In the genomic region with DNA sequence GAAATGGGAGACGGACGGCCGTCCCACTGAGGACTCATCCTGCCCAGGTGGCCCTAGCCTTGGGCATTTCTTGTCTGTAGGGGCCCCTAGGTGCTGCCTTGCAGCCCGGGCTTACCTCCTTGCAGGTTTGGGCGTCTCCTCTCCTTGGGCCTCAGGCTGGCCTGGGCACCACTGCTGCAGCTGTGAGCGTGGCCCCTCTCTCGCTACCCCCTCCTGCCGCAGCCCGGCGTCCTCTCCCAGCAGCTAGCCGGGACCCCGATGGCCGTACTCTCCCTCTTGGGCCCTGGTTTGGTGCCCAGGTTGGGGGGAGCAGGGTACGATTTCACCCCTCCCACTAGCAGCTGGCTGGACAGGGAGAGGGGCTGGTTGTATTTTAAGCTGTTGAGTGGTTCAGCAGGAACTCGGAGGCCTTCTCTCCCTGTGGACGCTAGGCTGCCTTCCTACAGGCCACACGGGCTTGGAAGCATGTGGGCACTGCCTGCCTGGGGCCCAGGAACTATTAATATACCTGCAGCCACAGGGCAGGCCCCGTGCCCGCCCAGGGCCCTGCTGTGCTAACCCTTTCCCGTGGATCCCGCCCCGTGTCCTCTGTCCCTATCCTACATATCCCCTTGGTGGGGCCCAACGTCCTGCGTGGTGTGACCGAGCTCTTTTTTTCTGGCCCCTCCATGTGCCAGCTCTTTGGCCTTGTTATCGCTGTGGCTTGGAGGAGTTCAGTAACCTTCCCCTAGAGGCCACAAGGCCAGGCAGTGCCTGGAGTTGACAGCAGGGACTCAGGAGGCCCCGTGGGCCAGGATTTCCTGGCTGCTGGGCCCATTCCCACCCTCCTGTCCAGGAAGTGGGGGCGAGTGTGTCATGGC, we compare ENCODE assay signal across 14 cellular contexts. TPM values are rescaled to one million over a fixed set of nuclear protein-coding genes. Genes with fewer than 3 reads are reported as not detected.
DNase-seq lines count a peak whose midpoint lies in the region; ATAC-seq and TF ChIP-seq lines count a peak whose summit lies in the region.
"Had no signal": no experiment of that assay in that cellular context is flagged by ENCODE, and none has a peak within 500 bp of the region (broad histone marks: within the 10 kb centered on the region; RNA-seq: fewer than 3 reads in every experiment).

No MANE protein-coding gene starts in this region.

- peaks cover 4 to 28% of the 10 kb centered on the region in 2 experiments for H3K36me3 ChIP-seq in mesenchymal stem cell (ENCODE audit: control insufficient read depth in 1 of 2, insufficient read depth in 2 of 2, low read depth in 1 of 2, low read length in 2 of 2)
- H3K36me3 ChIP-seq in tibial artery = peaks cover 0 to 9% (median 7%) of the 10 kb centered on the region in 3 donors

- no peak overlapping the region for H3K4me3 Mint-ChIP-seq in activated naive CD4-positive, alpha-beta T cell treated with anti-CD3 and anti-CD28 coated beads for 36 hours

- 84% methylated on average over 27 of the region's 28 CpGs for WGBS in mesenchymal stem cell

- H4K8ac ChIP-seq in mesenchymal stem cell (ENCODE audit: low read length) = peak overlapping the region; percentile 52

- H2BK15ac ChIP-seq in mesenchymal stem cell (ENCODE audit: low read depth, poor library complexity, severe bottlenecking) = no peak overlapping the region

- no peak for DNase-seq in activated naive CD4-positive, alpha-beta T cell treated with anti-CD3 and anti-CD28 coated beads for 36 hours
- DNase-seq in activated naive CD4-positive, alpha-beta T cell (lab: John Stamatoyannopoulos, UW) = no peak
- DNase-seq in cerebellar cortex (ENCODE audit: low spot score) (peak; percentile 55), mesenchymal stem cell (no peak), tibial artery (no peak)
- DNase-seq: ACHN; activated CD4-positive, alpha-beta T cell treated with anti-CD3 and anti-CD28 coated beads, Interleukin-2, amount 50 U/mL, for 1 hour; NCI-H2081; stimulated activated CD4-positive, alpha-beta T cell treated with anti-CD3 and anti-CD28 coated beads, Interleukin-1b, Interleukin-23, amount 100 ng/mL, for 48 hours had no signal

- no peak overlapping the region for H2BK120ac ChIP-seq in mesenchymal stem cell (ENCODE audit: low read depth, low read length)

- H3K36me3 Mint-ChIP-seq in activated naive CD4-positive, alpha-beta T cell treated with anti-CD3 and anti-CD28 coated beads for 36 hours (ENCODE audit: low read depth) = peaks cover 3% of the 10 kb centered on the region

- CTCF ChIA-PET in activated naive CD4-positive, alpha-beta T cell treated with anti-CD3 and anti-CD28 coated beads for 36 hours (lab: Charles Lee) = interaction anchor here (2.1 kb wide), 1 partner anchor 125 kb away, joined by 5 read pairs; no protein-coding TSS in a partner anchor

- H2AFZ ChIP-seq in mesenchymal stem cell (ENCODE audit: low read depth, low read length) = no peak overlapping the region

- peak overlapping the region; percentile 81 for H4K91ac ChIP-seq in mesenchymal stem cell (ENCODE audit: low read length)

- ATAC-seq in HG03565 (IDR thresholded peaks at IDR 0.05; ENCODE audit: unreplicated experiment) (no peak), HG02981 (IDR thresholded peaks at IDR 0.05; ENCODE audit: unreplicated experiment) (no peak), GM19351 (IDR thresholded peaks at IDR 0.05; ENCODE audit: unreplicated experiment) (no peak)

- peak overlapping the region; percentile 84 for H3K9ac ChIP-seq in mesenchymal stem cell (ENCODE audit: low read length)

- H2BK12ac ChIP-seq in mesenchymal stem cell (ENCODE audit: low read length in 2 of 2) = no peak overlapping the region

- H3K9me3 ChIP-seq in mesenchymal stem cell (ENCODE audit: control insufficient read depth, low read length) = no peaks in the 10 kb centered on the region
- no peaks in the 10 kb centered on the region for H3K9me3 ChIP-seq in tibial artery

- peak overlapping the region in 1 of 2 experiments; percentile 35 for H3K14ac ChIP-seq in mesenchymal stem cell (ENCODE audit: low read length in 2 of 2)

- H3K27ac Mint-ChIP-seq in activated naive CD4-positive, alpha-beta T cell treated with anti-CD3 and anti-CD28 coated beads for 36 hours = peak overlapping the region; percentile 44

- TF ChIP-seq CTCF in tibial artery (IDR thresholded peaks at IDR 0.05) = no peak

- H3K23ac ChIP-seq in mesenchymal stem cell (ENCODE audit: low read length in 2 of 2) = no peak overlapping the region

- H3K27me3 Mint-ChIP-seq in activated naive CD4-positive, alpha-beta T cell treated with anti-CD3 and anti-CD28 coated beads for 36 hours (ENCODE audit: low read depth) = no peaks in the 10 kb centered on the region

- H3K4me1 ChIP-seq in mesenchymal stem cell (ENCODE audit: control insufficient read depth, insufficient read depth, low read depth, low read length) (peaks cover 59% of the 10 kb centered on the region), tibial artery (peaks cover 0 to 57% (median 33%) of the 10 kb centered on the region in 4 donors)

- H3K4me2 ChIP-seq in mesenchymal stem cell (ENCODE audit: low read length, poor library complexity, severe bottlenecking) = no peak overlapping the region

- peaks cover 33% of the 10 kb centered on the region for H3K4me1 Mint-ChIP-seq in activated naive CD4-positive, alpha-beta T cell treated with anti-CD3 and anti-CD28 coated beads for 36 hours (ENCODE audit: low read depth)

- H2AK5ac ChIP-seq in mesenchymal stem cell (ENCODE audit: low read length, severe bottlenecking) = peak overlapping the region; percentile 91

- H3K9me3 Mint-ChIP-seq in activated naive CD4-positive, alpha-beta T cell treated with anti-CD3 and anti-CD28 coated beads for 36 hours = no peaks in the 10 kb centered on the region

- intact Hi-C loops in activated naive CD4-positive, alpha-beta T cell treated with anti-CD3 and anti-CD28 coated beads for 36 hours (cut with micrococcal nuclease) = no loop called here
- intact Hi-C loops in tibial artery (cut with DNase I; ENCODE audit: low total_unique reads) = no loop called here

- H3K27me3 ChIP-seq in mesenchymal stem cell (ENCODE audit: control insufficient read depth in 1 of 2, insufficient read depth in 1 of 2, low read length in 2 of 2) (no peaks in the 10 kb centered on the region), tibial artery (no peaks in the 10 kb centered on the region)

- H3K18ac ChIP-seq in mesenchymal stem cell (ENCODE audit: low read depth in 1 of 2, low read length in 2 of 2) = peak overlapping the region in 1 of 2 experiments; percentile 41

- H3K79me1 ChIP-seq in mesenchymal stem cell (replicated peaks; ENCODE audit: low read length, poor library complexity, severe bottlenecking) = peaks cover 38% of the 10 kb centered on the region

- H3K4me3 ChIP-seq in mesenchymal stem cell (ENCODE audit: insufficient read depth in 1 of 2, low read depth in 1 of 2, low read length in 2 of 2) (no peak overlapping the region), tibial artery (no peak overlapping the region)

- H3K27ac ChIP-seq in mesenchymal stem cell (ENCODE audit: low read length, poor library complexity, severe bottlenecking) (peak overlapping the region; percentile 3), tibial artery (peak overlapping the region; percentile 82 to 88)

- H2BK5ac ChIP-seq in mesenchymal stem cell (ENCODE audit: low read depth, low read length, poor library complexity, severe bottlenecking) = no peak overlapping the region

- peak overlapping the region in 1 of 2 experiments; percentile 7 for H3K4ac ChIP-seq in mesenchymal stem cell (ENCODE audit: low read depth in 1 of 2, low read length in 2 of 2)

RNA-seq across cellular contexts. Expression of a gene that starts 11.7 kb away (rescaled TPM):
- total RNA-seq in activated naive CD4-positive, alpha-beta T cell treated with anti-CD3 and anti-CD28 coated beads for 36 hours = 100 to 1,000 TPM; 117 to 123 TPM
- 220 TPM for polyA plus RNA-seq in mesenchymal stem cell (2013, experiment 1 of 2)
- polyA plus RNA-seq in mesenchymal stem cell (2013, experiment 2 of 2) = 213 TPM

RNA-seq across cellular contexts. Expression of a gene that starts 22.7 kb away (rescaled TPM):
- total RNA-seq in activated naive CD4-positive, alpha-beta T cell treated with anti-CD3 and anti-CD28 coated beads for 36 hours = under 1 TPM; 0.15 to 0.26 TPM
- not detected for polyA plus RNA-seq in mesenchymal stem cell (2013, experiment 1 of 2)
- polyA plus RNA-seq in mesenchymal stem cell (2013, experiment 2 of 2) = not detected
- total RNA-seq: HT-29, RPMI7951 had no signal

RNA-seq across cellular contexts. Expression of a gene that starts 30.8 kb away (rescaled TPM):
- total RNA-seq in activated naive CD4-positive, alpha-beta T cell treated with anti-CD3 and anti-CD28 coated beads for 36 hours = 100 to 1,000 TPM; 102 to 105 TPM
- 136 TPM for polyA plus RNA-seq in mesenchymal stem cell (2013, experiment 1 of 2)
- polyA plus RNA-seq in mesenchymal stem cell (2013, experiment 2 of 2) = 131 TPM

RNA-seq across cellular contexts. Expression of a gene that starts 41.9 kb away (rescaled TPM):
- 10 to 100 TPM; 48.1 to 49.5 TPM for total RNA-seq in activated naive CD4-positive, alpha-beta T cell treated with anti-CD3 and anti-CD28 coated beads for 36 hours
- polyA plus RNA-seq in mesenchymal stem cell (2013, experiment 1 of 2) = 59.4 TPM
- 60.1 TPM for polyA plus RNA-seq in mesenchymal stem cell (2013, experiment 2 of 2)
